Comparison of ENCODE assay signal across 10 cellular contexts in the genomic region with DNA sequence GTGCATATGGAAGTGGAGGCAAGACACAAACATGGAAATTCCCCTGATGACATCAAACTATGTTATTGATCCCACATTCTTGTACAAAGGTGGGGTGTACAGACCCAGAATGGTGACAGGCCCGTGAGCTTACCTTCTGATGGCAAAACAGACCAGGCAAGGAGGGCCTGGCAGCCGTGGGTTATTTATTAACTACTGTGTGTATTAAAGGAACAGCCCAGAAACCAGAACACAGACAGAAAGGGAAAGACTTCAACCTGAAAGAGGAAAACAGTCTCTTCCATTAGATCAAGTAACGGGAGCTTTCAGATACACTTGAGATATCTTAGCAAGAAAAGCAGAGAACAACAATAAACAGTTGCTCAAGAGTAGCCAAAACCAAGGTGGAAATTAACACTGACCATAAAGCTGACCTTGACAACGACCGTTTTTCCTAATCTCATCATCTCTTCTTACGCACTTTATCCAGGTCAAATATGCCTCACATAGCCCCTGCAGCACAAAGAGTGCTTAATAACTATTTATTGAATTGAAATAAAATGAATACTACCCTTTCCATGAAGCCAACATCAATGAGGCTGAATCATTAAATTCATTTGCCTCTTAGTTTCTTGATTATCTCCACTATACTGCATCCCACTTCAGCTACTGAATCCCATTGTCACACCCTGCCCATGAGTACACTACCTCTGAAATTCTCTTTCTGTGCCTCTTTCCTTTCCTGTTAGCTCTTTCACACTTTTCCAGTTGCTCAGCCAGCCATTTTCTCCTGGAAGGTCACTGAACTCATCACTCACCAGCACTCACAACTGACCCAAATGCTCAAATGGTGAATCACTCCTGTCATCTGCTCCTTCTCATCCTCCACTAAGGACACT.
A peak's percentile ranks its signal among the peaks of the same experiment; 100 is the strongest.
DNase-seq lines count a peak whose midpoint lies in the region; ATAC-seq and TF ChIP-seq lines count a peak whose summit lies in the region.
"Had no signal": no experiment of that assay in that cellular context is flagged by ENCODE, and none has a peak within 500 bp of the region (broad histone marks: within the 10 kb centered on the region; RNA-seq: fewer than 3 reads in every experiment).

No MANE protein-coding gene starts in this region.

- H3K36me3 ChIP-seq in SJCRH30 (no peaks in the 10 kb centered on the region), trophoblast cell (ENCODE audit: control insufficient read depth in 1 of 2, insufficient read depth in 2 of 2, low read length in 2 of 2) (no peaks in the 10 kb centered on the region), esophagus squamous epithelium (no peaks in the 10 kb centered on the region)

- H3K23ac ChIP-seq in trophoblast cell (ENCODE audit: low read length), result no peak overlapping the region

- H2BK120ac ChIP-seq in trophoblast cell (ENCODE audit: insufficient read depth, low read length, poor library complexity), result no peak overlapping the region

- H3K14ac ChIP-seq in trophoblast cell (ENCODE audit: low read length), result no peak overlapping the region

- WGBS in trophoblast cell (ENCODE audit: extremely low coverage, insufficient coverage, insufficient read length), result no CpG with 5 or more reads among the region's 6 CpGs
- WGBS in esophagus squamous epithelium, 2 donors, result 66 to 71% methylated on average over 6 of the region's 6 CpGs

- H2AK5ac ChIP-seq in trophoblast cell (ENCODE audit: low read length), result no peak overlapping the region

- H3K9ac ChIP-seq in trophoblast cell (ENCODE audit: low read length), result no peak overlapping the region

- peak overlapping the region; percentile 13 for H2AFZ ChIP-seq in trophoblast cell (ENCODE audit: insufficient read depth, low read length, poor library complexity)

- no peak overlapping the region for H4K8ac ChIP-seq in trophoblast cell (ENCODE audit: low read depth, low read length)

- no peaks in the 10 kb centered on the region for H3K79me2 ChIP-seq in trophoblast cell (ENCODE audit: control insufficient read depth, insufficient read depth, low read length, poor library complexity)

- ATAC-seq in GM18519 (IDR thresholded peaks at IDR 0.05; ENCODE audit: low FRiP score, unreplicated experiment), result no peak
- ATAC-seq: stimulated activated effector memory CD8-positive, alpha-beta T cell treated with anti-CD3 and anti-CD28 coated beads, Interleukin-12 subunit alpha, Interleukin-12 subunit beta, amount 100 ng/mL, for 72 hours had no signal

- no peak overlapping the region for H3K18ac ChIP-seq in trophoblast cell (ENCODE audit: low read length)

- H3K27me3 ChIP-seq in SJCRH30 (no peaks in the 10 kb centered on the region), trophoblast cell (ENCODE audit: insufficient read depth, low read length) (no peaks in the 10 kb centered on the region), esophagus squamous epithelium (no peaks in the 10 kb centered on the region)

- H4K91ac ChIP-seq in trophoblast cell (ENCODE audit: low read depth, low read length), result peak overlapping the region; percentile 61

- TF ChIP-seq CTCF in esophagus squamous epithelium (IDR thresholded peaks at IDR 0.05), result no peak

- peaks cover 2% of the 10 kb centered on the region; the same call in 1 of the 2 replicates for H3K9me3 ChIP-seq in SJCRH30 (replicated peaks)
- H3K9me3 ChIP-seq in trophoblast cell (ENCODE audit: insufficient read depth, low read depth, low read length), result no peaks in the 10 kb centered on the region
- no peaks in the 10 kb centered on the region for H3K9me3 ChIP-seq in esophagus squamous epithelium

- peak overlapping the region; percentile 39 for H3K4ac ChIP-seq in trophoblast cell (ENCODE audit: low read depth, low read length)

- H3K79me1 ChIP-seq in trophoblast cell (ENCODE audit: low read length), result peaks cover 3% of the 10 kb centered on the region

- H3K4me2 ChIP-seq in trophoblast cell (ENCODE audit: low read length), result peak overlapping the region; percentile 49

- intact Hi-C loops in esophagus squamous epithelium (cut with DNase I), result no loop called here

- H3K4me3 ChIP-seq in SJCRH30 (peak overlapping the region; percentile 27), trophoblast cell (ENCODE audit: low read depth, low read length) (no peak overlapping the region), esophagus squamous epithelium (no peak overlapping the region)

- no peak overlapping the region for H4K12ac ChIP-seq in trophoblast cell (ENCODE audit: low read depth, low read length)

- H2BK5ac ChIP-seq in trophoblast cell (ENCODE audit: low read depth, low read length, poor library complexity), result peak overlapping the region; percentile 57

- peaks cover 11% of the 10 kb centered on the region; the same call in 1 of the 2 replicates for H3K4me1 ChIP-seq in SJCRH30
- peaks cover 6 to 11% of the 10 kb centered on the region in 2 experiments for H3K4me1 ChIP-seq in trophoblast cell (ENCODE audit: control insufficient read depth in 1 of 2, insufficient read depth in 2 of 2, low read length in 2 of 2)
- peaks cover 0 to 45% (median 5%) of the 10 kb centered on the region in 3 donors for H3K4me1 ChIP-seq in esophagus squamous epithelium

- peak overlapping the region; percentile 66 for H2BK12ac ChIP-seq in trophoblast cell (ENCODE audit: low read length)

- DNase-seq in ELF-1 (ENCODE audit: low read depth, low spot score), result peak; percentile 58
- peak; percentile 81 to 90 for DNase-seq in SJCRH30
- peak; percentile 90 for DNase-seq in foreskin melanocyte
- peak; percentile 71 to 84 for DNase-seq in trophoblast cell
- no peak for DNase-seq in activated effector memory CD4-positive, alpha-beta T cell treated with anti-CD3 and anti-CD28 coated beads, Interleukin-2, amount 50 U/mL, for 16 hours
- DNase-seq in esophagus squamous epithelium (lab: John Stamatoyannopoulos, UW), result no peak
- no peak for DNase-seq in nucleus accumbens (lab: John Stamatoyannopoulos, UW)
- DNase-seq: midbrain had no signal

- no peak for TF ChIP-seq POLR2A in esophagus squamous epithelium (IDR thresholded peaks at IDR 0.05)

- peak overlapping the region; percentile 77 for H3K27ac ChIP-seq in SJCRH30
- peak overlapping the region; percentile 39 for H3K27ac ChIP-seq in trophoblast cell (ENCODE audit: low read depth, low read length)
- H3K27ac ChIP-seq in esophagus squamous epithelium, result no peak overlapping the region

Comparison
In these comparisons a context has a peak if more than half of its experiments do, and no peak if none do; other contexts are left out.
1. DNase-seq: peak in ELF-1 (single experiment), SJCRH30 (2 of 2), foreskin melanocyte (single experiment) and trophoblast cell (2 of 2); none in activated effector memory CD4-positive, alpha-beta T cell treated with anti-CD3 and anti-CD28 coated beads, Interleukin-2, amount 50 U/mL, for 16 hours (single experiment), esophagus squamous epithelium (single experiment) and nucleus accumbens (0 of 56).
2. H3K27ac ChIP-seq: peak in SJCRH30 (single experiment) and trophoblast cell (single experiment); none in esophagus squamous epithelium (0 of 4).